ENCODE assay signal across 8 cellular contexts in genomic region chr1:155856975-155857930, GRCh38. TPM values are rescaled to one million over a fixed set of nuclear protein-coding genes. Genes with fewer than 3 reads are reported as not detected.
A peak's percentile ranks its signal among the peaks of the same experiment; 100 is the strongest.
DNase-seq lines count a peak whose midpoint lies in the region; ATAC-seq and TF ChIP-seq lines count a peak whose summit lies in the region.

A gene with protein sequence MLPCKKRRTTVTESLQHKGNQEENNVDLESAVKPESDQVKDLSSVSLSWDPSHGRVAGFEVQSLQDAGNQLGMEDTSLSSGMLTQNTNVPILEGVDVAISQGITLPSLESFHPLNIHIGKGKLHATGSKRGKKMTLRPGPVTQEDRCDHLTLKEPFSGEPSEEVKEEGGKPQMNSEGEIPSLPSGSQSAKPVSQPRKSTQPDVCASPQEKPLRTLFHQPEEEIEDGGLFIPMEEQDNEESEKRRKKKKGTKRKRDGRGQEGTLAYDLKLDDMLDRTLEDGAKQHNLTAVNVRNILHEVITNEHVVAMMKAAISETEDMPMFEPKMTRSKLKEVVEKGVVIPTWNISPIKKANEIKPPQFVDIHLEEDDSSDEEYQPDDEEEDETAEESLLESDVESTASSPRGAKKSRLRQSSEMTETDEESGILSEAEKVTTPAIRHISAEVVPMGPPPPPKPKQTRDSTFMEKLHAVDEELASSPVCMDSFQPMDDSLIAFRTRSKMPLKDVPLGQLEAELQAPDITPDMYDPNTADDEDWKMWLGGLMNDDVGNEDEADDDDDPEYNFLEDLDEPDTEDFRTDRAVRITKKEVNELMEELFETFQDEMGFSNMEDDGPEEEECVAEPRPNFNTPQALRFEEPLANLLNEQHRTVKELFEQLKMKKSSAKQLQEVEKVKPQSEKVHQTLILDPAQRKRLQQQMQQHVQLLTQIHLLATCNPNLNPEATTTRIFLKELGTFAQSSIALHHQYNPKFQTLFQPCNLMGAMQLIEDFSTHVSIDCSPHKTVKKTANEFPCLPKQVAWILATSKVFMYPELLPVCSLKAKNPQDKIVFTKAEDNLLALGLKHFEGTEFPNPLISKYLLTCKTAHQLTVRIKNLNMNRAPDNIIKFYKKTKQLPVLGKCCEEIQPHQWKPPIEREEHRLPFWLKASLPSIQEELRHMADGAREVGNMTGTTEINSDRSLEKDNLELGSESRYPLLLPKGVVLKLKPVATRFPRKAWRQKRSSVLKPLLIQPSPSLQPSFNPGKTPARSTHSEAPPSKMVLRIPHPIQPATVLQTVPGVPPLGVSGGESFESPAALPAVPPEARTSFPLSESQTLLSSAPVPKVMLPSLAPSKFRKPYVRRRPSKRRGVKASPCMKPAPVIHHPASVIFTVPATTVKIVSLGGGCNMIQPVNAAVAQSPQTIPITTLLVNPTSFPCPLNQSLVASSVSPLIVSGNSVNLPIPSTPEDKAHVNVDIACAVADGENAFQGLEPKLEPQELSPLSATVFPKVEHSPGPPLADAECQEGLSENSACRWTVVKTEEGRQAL (N-terminal part only) (minus strand): TSS chr1:155857214. CDS start chr1:155853780, 3,434 bp downstream.

- H3K79me1 ChIP-seq in H9 (ENCODE audit: insufficient read depth, low read depth, low read length, poor library complexity, severe bottlenecking), result no peaks in the 10 kb centered on the region

- H3K9me3 ChIP-seq in H9 (ENCODE audit: control insufficient read depth, low read depth, low read length) (no peaks in the 10 kb centered on the region), SJSA1 (replicated peaks) (no peaks in the 10 kb centered on the region)

- no peak within 1 kb of the TSS for H2BK15ac ChIP-seq in H9 (ENCODE audit: low read depth, low read length)

- peaks cover 5 to 9% of the 10 kb centered on the region in 2 experiments for H3K4me1 Mint-ChIP-seq in H9
- peaks cover 27% of the 10 kb centered on the region for H3K4me1 Mint-ChIP-seq in nephron progenitor cell
- peaks cover 72% of the 10 kb centered on the region for H3K4me1 Mint-ChIP-seq in stimulated activated naive CD8-positive, alpha-beta T cell treated with anti-CD3 and anti-CD28 coated beads, Interleukin-15, amount 100 ng/mL, for 72 hours

- no peak within 1 kb of the TSS for H4K5ac ChIP-seq in H9 (ENCODE audit: insufficient read length, low read depth, low read length)

- peaks cover 7% of the 10 kb centered on the region; the same call in 1 of the 2 replicates for H3K79me2 ChIP-seq in H9 (ENCODE audit: insufficient read depth, low read length)

- H3K36me3 Mint-ChIP-seq in H9 (ENCODE audit: insufficient read depth in 1 of 3, low read depth in 3 of 3) (peaks cover 18 to 30% (median 28%) of the 10 kb centered on the region in 3 experiments; a peak in 6 of 7 replicates), nephron progenitor cell (ENCODE audit: low read depth) (peaks cover 30% of the 10 kb centered on the region)

- no peak within 1 kb of the TSS for H2BK5ac ChIP-seq in H9 (ENCODE audit: insufficient read length, low read length)

- peak within 1 kb of the TSS; percentile 97 to 100 (median 97) for H3K27ac Mint-ChIP-seq in H9
- H3K27ac Mint-ChIP-seq in nephron progenitor cell, result peak within 1 kb of the TSS; percentile 98
- peak within 1 kb of the TSS; percentile 99 to 100 for H3K27ac Mint-ChIP-seq in stimulated activated naive CD8-positive, alpha-beta T cell treated with anti-CD3 and anti-CD28 coated beads, Interleukin-15, amount 100 ng/mL, for 72 hours

- WGBS in H9 (ENCODE audit: extremely low coverage, insufficient read length, low lambda C conversion rate), result no CpG with 5 or more reads among the region's 46 CpGs

- H4K91ac ChIP-seq in H9 (ENCODE audit: insufficient read length, low read depth, low read length), result no peak within 1 kb of the TSS

- peaks cover 36% of the 10 kb centered on the region for H3K36me3 ChIP-seq in SJSA1

- H3K4me1 ChIP-seq in H9 (ENCODE audit: insufficient read depth, low read length) (no peaks in the 10 kb centered on the region), SJSA1 (replicated peaks) (peaks cover 18% of the 10 kb centered on the region)

- H3K27me3 ChIP-seq in H9 (ENCODE audit: insufficient read depth, low read length) (no peaks in the 10 kb centered on the region), SJSA1 (replicated peaks) (no peaks in the 10 kb centered on the region)

- peak; percentile 93 for DNase-seq in EH (ENCODE audit: low read depth)
- peak; percentile 90 for DNase-seq in H9
- peak; percentile 94 for DNase-seq in MV-4-11 (lab: John Stamatoyannopoulos, UW)
- DNase-seq in SJSA1 (ENCODE audit: low read depth in 1 of 2, low spot score in 2 of 2), result peak; percentile 84 to 89
- peak; percentile 79 for DNase-seq in activated gamma-delta T cell treated with anti-CD3 and anti-CD28 coated beads, Interleukin-2, amount 50 U/mL, for 16 hours (ENCODE audit: low read depth)
- DNase-seq in fibroblast of villous mesenchyme (ENCODE audit: low read depth), result peak; percentile 92
- peak; percentile 80 for DNase-seq in nephron progenitor cell
- peak; percentile 84 to 90 for DNase-seq in stimulated activated naive CD8-positive, alpha-beta T cell treated with anti-CD3 and anti-CD28 coated beads, Interleukin-15, amount 100 ng/mL, for 72 hours

- H3K9me3 Mint-ChIP-seq in H9 (no peaks in the 10 kb centered on the region), nephron progenitor cell (no peaks in the 10 kb centered on the region)
- H3K9me3 Mint-ChIP-seq in stimulated activated naive CD8-positive, alpha-beta T cell treated with anti-CD3 and anti-CD28 coated beads, Interleukin-15, amount 100 ng/mL, for 72 hours, result peaks cover 0 to under 1% of the 10 kb centered on the region in 2 donors

- H3K4me3 Mint-ChIP-seq in H9 (peak within 1 kb of the TSS; percentile 99 to 100), nephron progenitor cell (peak within 1 kb of the TSS; percentile 100)
- peak within 1 kb of the TSS; percentile 100 for H3K4me3 Mint-ChIP-seq in stimulated activated naive CD8-positive, alpha-beta T cell treated with anti-CD3 and anti-CD28 coated beads, Interleukin-15, amount 100 ng/mL, for 72 hours

- H3K27ac ChIP-seq in H9 (ENCODE audit: insufficient read length, low read depth, low read length) (no peak within 1 kb of the TSS), SJSA1 (peak within 1 kb of the TSS; percentile 64)

- H3K4me2 ChIP-seq in H9 (ENCODE audit: insufficient read depth, insufficient read length, low read length), result peak within 1 kb of the TSS; percentile 46

- H3K9ac ChIP-seq in H9 (ENCODE audit: extremely low read depth, insufficient read length, low read length), result peak within 1 kb of the TSS; percentile 89

- H3K23ac ChIP-seq in H9 (ENCODE audit: insufficient read length, low read depth, low read length), result no peak within 1 kb of the TSS

- ATAC-seq in stimulated activated naive CD8-positive, alpha-beta T cell treated with anti-CD3 and anti-CD28 coated beads, Interleukin-15, amount 100 ng/mL, for 72 hours, result peak; percentile 74

- H3K14ac ChIP-seq in H9 (ENCODE audit: insufficient read depth, low read length), result peak within 1 kb of the TSS; percentile 86

- no peak within 1 kb of the TSS for H2AFZ ChIP-seq in H9 (ENCODE audit: low read length)

- no peak within 1 kb of the TSS for H3K4ac ChIP-seq in H9 (ENCODE audit: low read depth, low read length)

- no peak within 1 kb of the TSS for H2BK20ac ChIP-seq in H9 (ENCODE audit: low read depth, low read length, poor library complexity, severe bottlenecking)

- no peaks in the 10 kb centered on the region for H3K23me2 ChIP-seq in H9 (ENCODE audit: insufficient read length, low read depth, low read length, poor library complexity, severe bottlenecking)

- H2BK120ac ChIP-seq in H9 (ENCODE audit: low read depth, low read length, poor library complexity, severe bottlenecking), result no peak within 1 kb of the TSS

- H3K27me3 Mint-ChIP-seq in H9 (ENCODE audit: low read depth) (peaks cover 12% of the 10 kb centered on the region), nephron progenitor cell (ENCODE audit: low read depth, poor library complexity) (peaks cover 18% of the 10 kb centered on the region)
- no peaks in the 10 kb centered on the region for H3K27me3 Mint-ChIP-seq in stimulated activated naive CD8-positive, alpha-beta T cell treated with anti-CD3 and anti-CD28 coated beads, Interleukin-15, amount 100 ng/mL, for 72 hours

- peak within 1 kb of the TSS; percentile 72 for H3K4me3 ChIP-seq in SJSA1
- H3K4me3 ChIP-seq in fibroblast of villous mesenchyme (ENCODE audit: low read depth, low read length), result peak within 1 kb of the TSS; percentile 98

- no peak within 1 kb of the TSS for H2BK12ac ChIP-seq in H9 (ENCODE audit: insufficient read length, low read depth, low read length)

- H3K56ac ChIP-seq in H9 (ENCODE audit: insufficient read length, low read depth, low read length), result no peak within 1 kb of the TSS

- H4K20me1 ChIP-seq in H9 (ENCODE audit: control insufficient read depth, insufficient read depth, insufficient read length), result no peaks in the 10 kb centered on the region

- TF ChIP-seq CTCF in H9 (conservative IDR thresholded peaks at IDR 0.05), result no peak
- no peak for TF ChIP-seq CTCF in fibroblast of villous mesenchyme (IDR thresholded peaks at IDR 0.05; ENCODE audit: insufficient read depth, low read depth, low read length)
- TF ChIP-seq CTCF in nephron progenitor cell (IDR thresholded peaks at IDR 0.05), result no peak

- no peak within 1 kb of the TSS for H2AK5ac ChIP-seq in H9 (ENCODE audit: insufficient read length, low read length)

- H4K8ac ChIP-seq in H9 (replicated peaks; ENCODE audit: insufficient read length, low read depth, low read length), result no peak within 1 kb of the TSS

- peak within 1 kb of the TSS; percentile 55 for H3K18ac ChIP-seq in H9 (ENCODE audit: insufficient read length, low read depth, low read length)

- H3T11ph ChIP-seq in H9 (ENCODE audit: low read length), result no peak within 1 kb of the TSS

RNA-seq across cellular contexts. Expression of the gene that starts here (rescaled TPM):
- total RNA-seq in H9 (2021) (50.2 and 53.4 TPM in 2 replicates), fibroblast of villous mesenchyme (35.8 and 42.7 TPM in 2 replicates)
- 14.6 and 22.7 TPM in 2 replicates for total RNA-seq in SJSA1 (2014; rRNA removed; shearing (Covaris generic))
